Comparison of ENCODE assay signal across 9 cellular contexts in the genomic region with DNA sequence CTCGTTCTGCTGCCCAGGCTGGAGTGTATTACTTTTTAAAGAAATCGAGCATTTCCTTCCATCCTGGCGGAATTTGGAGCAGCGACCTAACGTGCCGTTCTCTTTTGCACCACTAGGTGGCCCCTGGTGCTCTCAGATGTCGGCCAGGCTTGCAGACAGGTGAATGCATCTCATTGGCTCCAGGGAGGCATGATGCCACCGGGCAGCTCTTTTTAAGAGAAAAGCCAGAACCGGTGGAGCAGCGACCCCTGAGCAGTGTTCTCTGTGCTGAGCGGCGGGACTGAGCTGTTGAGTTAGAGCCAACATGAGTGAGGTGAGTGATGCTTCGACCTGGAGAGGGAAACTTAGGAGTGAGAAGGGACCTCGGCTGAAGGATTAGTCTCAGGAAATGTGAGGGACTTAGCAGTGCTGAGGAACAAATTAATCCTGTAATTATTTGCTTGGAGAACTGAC. TPM values are rescaled to one million over a fixed set of nuclear protein-coding genes. Genes with fewer than 3 reads are reported as not detected.
DNase-seq lines count a peak whose midpoint lies in the region; ATAC-seq and TF ChIP-seq lines count a peak whose summit lies in the region.
"Had no signal": no experiment of that assay in that cellular context is flagged by ENCODE, and none has a peak within 500 bp of the region (broad histone marks: within the 10 kb centered on the region; RNA-seq: fewer than 3 reads in every experiment).

Gene PCP4 (plus strand): TSS at position 241 of the 453 bp plus-strand sequence. CDS start 64 bp downstream, at position 305.

- H3K4me1 ChIP-seq in Panc1 (ENCODE audit: control insufficient read depth, insufficient read depth, low read length): no peaks in the 10 kb centered on the region

- DNase-seq in EL (peak; percentile 7), Panc1 (ENCODE audit: low read depth, low spot score) (no peak), cardiac fibroblast (ENCODE audit: low read depth in 2 of 2) (peak; percentile 19 to 27), left lobe of liver (ENCODE audit: low spot score) (peak; percentile 56), GF-D8 (lab: John Stamatoyannopoulos, UW) (no peak), hepatic stellate cell (ENCODE audit: low spot score) (no peak)
- peak; percentile 36 for DNase-seq in Jurkat, Clone E6-1 (ENCODE audit: low read depth, low spot score)
- peak; percentile 1 for DNase-seq in stimulated activated CD8-positive, alpha-beta memory T cell treated with anti-CD3 and anti-CD28 coated beads, Interleukin-4, amount 100 ng/mL, for 24 hours (ENCODE audit: low read depth)
- DNase-seq: activated B cell treated with CpG ODN at 0.5 μM for 24 hours had no signal

- H3K4me3 ChIP-seq in Jurkat, Clone E6-1 (ENCODE audit: low read length): no peak within 1 kb of the TSS
- no peak within 1 kb of the TSS for H3K4me3 ChIP-seq in Panc1 (ENCODE audit: low read depth in 2 of 2, low read length in 2 of 2)
- no peak within 1 kb of the TSS for H3K4me3 ChIP-seq in cardiac fibroblast (replicated peaks in 1 of 2; ENCODE audit: low read depth in 2 of 2, low read length in 2 of 2)

- POLR2A ChIA-PET in Panc1 (lab: Charles Lee): no interaction called here

- in situ Hi-C loops in Panc1 (cut with HindIII; ENCODE audit: low pct_unique_long_range_greater_than_20kb, low sequenced_read_pairs): no loop called here

- peak; percentile 88 for TF ChIP-seq CTCF in Panc1 (IDR thresholded peaks at IDR 0.05)
- TF ChIP-seq CTCF in cardiac fibroblast (IDR thresholded peaks at IDR 0.05; ENCODE audit: low read depth, low read length): peak; percentile 63

- ATAC-seq in Panc1 (peak; percentile 79; the same call in 1 of the 2 replicates), left lobe of liver (peak; percentile 94)

- intact Hi-C loops in Panc1 (cut with micrococcal nuclease; ENCODE audit: unreplicated experiment): loop anchor here (2.0 kb wide), 1 partner anchor 252 kb away; no protein-coding TSS in a partner anchor

- no peaks in the 10 kb centered on the region for H3K27me3 ChIP-seq in Panc1 (ENCODE audit: control insufficient read depth, insufficient read depth, low read length)

- BruUV-seq in Panc1 (replicated peaks; lab: Mats Ljungman, UMichigan): no TSS peak

- H3K27ac ChIP-seq in Panc1 (ENCODE audit: low read length): no peak within 1 kb of the TSS

- no peaks in the 10 kb centered on the region for H3K9me3 ChIP-seq in Panc1 (ENCODE audit: control insufficient read depth, insufficient read depth, low read depth, low read length)

- CTCF ChIA-PET in Panc1 (lab: Charles Lee): no interaction called here

- H3K36me3 ChIP-seq in Panc1 (ENCODE audit: control insufficient read depth, insufficient read depth, low read length): no peaks in the 10 kb centered on the region

RNA-seq across cellular contexts. Expression of gene PCP4, which starts in this region (rescaled TPM):
- not detected for polyA plus RNA-seq in Jurkat, Clone E6-1 (2012; ENCODE audit: insufficient read depth, insufficient read length)
- not detected for total RNA-seq in Panc1 (2021; ENCODE audit: unreplicated experiment)
- polyA plus RNA-seq in Panc1 (2012; ENCODE audit: insufficient read length): not detected
- not detected for total RNA-seq in left lobe of liver
- total RNA-seq: activated B cell treated with CpG ODN at 0.5 μM for 24 hours had no signal

Comparison
In these comparisons a context has a peak if more than half of its experiments do, and no peak if none do; other contexts are left out.
1. Peak in ATAC-seq in Panc1; RNA of the gene not detected or under 1 TPM.
2. Peak in DNase-seq and ATAC-seq in left lobe of liver; RNA of the gene not detected or under 1 TPM.
3. DNase-seq: peak in EL (single experiment), Jurkat, Clone E6-1 (single experiment), cardiac fibroblast (2 of 2) and stimulated activated CD8-positive, alpha-beta memory T cell treated with anti-CD3 and anti-CD28 coated beads, Interleukin-4, amount 100 ng/mL, for 24 hours (single experiment); none in Panc1 (single experiment), GF-D8 (single experiment) and hepatic stellate cell (single experiment).